10 cellular contexts compared by ENCODE assay signal in genomic region chr3:120907659-120908029, GRCh38. TPM values are rescaled to one million over a fixed set of nuclear protein-coding genes. Genes with fewer than 3 reads are reported as not detected.
DNase-seq lines count a peak whose midpoint lies in the region; ATAC-seq, FAIRE-seq and TF ChIP-seq lines count a peak whose summit lies in the region.
"Had no signal": no experiment of that assay in that cellular context is flagged by ENCODE, and none has a peak within 500 bp of the region (broad histone marks: within the 10 kb centered on the region; RNA-seq: fewer than 3 reads in every experiment).

No MANE protein-coding gene starts in this region.

- H3K27ac Mint-ChIP-seq in activated naive CD4-positive, alpha-beta T cell treated with anti-CD3 and anti-CD28 coated beads, Interleukin-2, amount 50 U/mL, for 24 hours, result no peak overlapping the region
- H3K27ac Mint-ChIP-seq: activated B cell treated with CpG ODN at 0.5 μM for 24 hours had no signal

- no peak overlapping the region for H3K9ac ChIP-seq in SK-N-MC (ENCODE audit: insufficient read length)

- peaks cover 2% of the 10 kb centered on the region for H3K36me3 Mint-ChIP-seq in activated naive CD4-positive, alpha-beta T cell treated with anti-CD3 and anti-CD28 coated beads, Interleukin-2, amount 50 U/mL, for 24 hours

- intact Hi-C loops in thyroid gland (cut with DNase I), result no loop called here

- TF ChIP-seq CTCF in thyroid gland (IDR thresholded peaks at IDR 0.05), result no peak

- DNase-seq in activated naive CD4-positive, alpha-beta T cell treated with anti-CD3 and anti-CD28 coated beads, Interleukin-2, amount 50 U/mL, for 16 hours, result no peak
- no peak for DNase-seq in SK-N-MC (ENCODE audit: low read depth, low spot score)
- no peak for DNase-seq in thyroid gland
- DNase-seq in foreskin melanocyte, result no peak
- no peak for DNase-seq in AG20443 (ENCODE audit: low spot score)

- peak; percentile 51 for FAIRE-seq in islet of Langerhans (lab: Jason Lieb, UNC)

- H3K4me3 ChIP-seq in SK-N-MC (peak overlapping the region; percentile 69; the same call in 1 of the 2 replicates), thyroid gland (replicated peaks in 1 of 3) (peak overlapping the region in 2 of 3 donors; percentile 7 to 40)

- H3K27me3 ChIP-seq in thyroid gland, result no peaks in the 10 kb centered on the region

- H3K4me3 Mint-ChIP-seq in activated naive CD4-positive, alpha-beta T cell treated with anti-CD3 and anti-CD28 coated beads, Interleukin-2, amount 50 U/mL, for 24 hours, result peak overlapping the region; percentile 59

- no peaks in the 10 kb centered on the region for H3K9me3 ChIP-seq in SK-N-MC (ENCODE audit: low read depth, low read length)
- no peaks in the 10 kb centered on the region for H3K9me3 ChIP-seq in thyroid gland

- H3K27ac ChIP-seq in SK-N-MC, result no peak overlapping the region
- no peak overlapping the region for H3K27ac ChIP-seq in thyroid gland

- no peak for TF ChIP-seq POLR2A in thyroid gland (IDR thresholded peaks at IDR 0.05)

- H3K4me1 ChIP-seq in thyroid gland, result peaks cover 0 to 6% of the 10 kb centered on the region in 2 donors

- H3K9me3 Mint-ChIP-seq in activated naive CD4-positive, alpha-beta T cell treated with anti-CD3 and anti-CD28 coated beads, Interleukin-2, amount 50 U/mL, for 24 hours, result peaks cover 9% of the 10 kb centered on the region
- H3K9me3 Mint-ChIP-seq: activated B cell treated with CpG ODN at 0.5 μM for 24 hours had no signal

- no peak for ATAC-seq in GM18870 (IDR thresholded peaks at IDR 0.05; ENCODE audit: unreplicated experiment)

- H3K4me1 Mint-ChIP-seq in activated naive CD4-positive, alpha-beta T cell treated with anti-CD3 and anti-CD28 coated beads, Interleukin-2, amount 50 U/mL, for 24 hours, result peaks cover 20% of the 10 kb centered on the region

- peaks cover 48% of the 10 kb centered on the region for H3K27me3 Mint-ChIP-seq in activated naive CD4-positive, alpha-beta T cell treated with anti-CD3 and anti-CD28 coated beads, Interleukin-2, amount 50 U/mL, for 24 hours

- 7 to 9% methylated on average over 11 of the region's 11 CpGs for WGBS in thyroid gland, 2 donors

- H3K36me3 ChIP-seq in SK-N-MC (ENCODE audit: insufficient read depth, low read length) (no peaks in the 10 kb centered on the region), thyroid gland (no peaks in the 10 kb centered on the region)

RNA-seq across cellular contexts. Expression of gene STXBP5L, which starts 0.4 kb away (rescaled TPM):
- 10 to 100 TPM in 3 of 4 donors, 1 to 10 TPM in 1; 8.9 to 24.9 (median 21.9) TPM for total RNA-seq in thyroid gland
- total RNA-seq: activated B cell treated with CpG ODN at 0.5 μM for 24 hours, fibroblast of lung had no signal
